ENCODE assay signal across 8 cellular contexts in the genomic region with DNA sequence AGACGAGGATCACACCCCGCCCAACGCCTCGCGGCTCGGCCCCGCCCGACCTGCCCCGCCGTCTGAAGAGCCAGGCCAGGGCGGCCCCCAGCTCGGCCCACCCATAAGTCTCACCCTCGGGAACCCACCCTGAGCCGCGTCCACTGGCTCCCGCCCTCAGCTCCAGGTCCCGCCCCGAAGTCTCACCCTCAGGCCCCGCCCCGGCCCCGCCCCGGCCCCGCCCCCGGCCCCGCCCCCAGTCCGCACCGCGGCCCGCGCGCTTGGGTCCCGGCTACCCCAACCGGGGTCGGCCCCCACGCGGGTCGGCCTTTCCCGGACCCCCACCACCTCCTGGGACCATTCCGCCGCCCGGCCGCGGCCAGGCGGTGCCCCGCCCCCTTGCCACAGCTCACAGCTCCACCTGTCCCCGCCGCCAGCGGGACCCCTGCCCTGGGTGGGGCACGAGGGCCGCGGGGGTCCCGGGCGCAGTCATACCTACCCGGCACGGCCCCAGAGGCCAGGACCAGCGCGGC. TPM values are rescaled to one million over a fixed set of nuclear protein-coding genes. Genes with fewer than 3 reads are reported as not detected.
DNase-seq lines count a peak whose midpoint lies in the region; ATAC-seq and TF ChIP-seq lines count a peak whose summit lies in the region.

No MANE protein-coding gene starts in this region.

- H3K9ac ChIP-seq in mucosa of rectum (ENCODE audit: low read depth in 1 of 2, low read length in 2 of 2) (no peak overlapping the region), stomach smooth muscle (ENCODE audit: low read length in 2 of 2) (no peak overlapping the region)

- peak; percentile 72 for ATAC-seq in activated CD8-positive, alpha-beta T cell treated with anti-CD3 and anti-CD28 coated beads for 36 hours
- no peak for ATAC-seq in GM19455 (IDR thresholded peaks at IDR 0.05; ENCODE audit: unreplicated experiment)

- peaks cover 1% of the 10 kb centered on the region for H3K36me3 Mint-ChIP-seq in IgD-negative memory B cell
- H3K36me3 Mint-ChIP-seq in activated CD8-positive, alpha-beta T cell treated with anti-CD3 and anti-CD28 coated beads for 36 hours (ENCODE audit: low read depth), result no peaks in the 10 kb centered on the region

- H3K4me1 Mint-ChIP-seq in IgD-negative memory B cell, result peaks cover 0 to 5% (median 3%) of the 10 kb centered on the region in 3 donors
- H3K4me1 Mint-ChIP-seq in activated CD8-positive, alpha-beta T cell treated with anti-CD3 and anti-CD28 coated beads for 36 hours (ENCODE audit: low read depth), result no peaks in the 10 kb centered on the region

- POLR2A ChIA-PET in activated CD8-positive, alpha-beta T cell treated with anti-CD3 and anti-CD28 coated beads for 36 hours (lab: Charles Lee), result interaction anchor here (1.1 kb wide), 1 partner anchor 11 kb away, joined by 4 read pairs; no protein-coding TSS in a partner anchor

- DNase-seq in EH (ENCODE audit: low read depth) (peak; percentile 27), NCI-H1048 (lab: John Stamatoyannopoulos, UW) (no peak)
- peak; percentile 56 for DNase-seq in activated CD8-positive, alpha-beta T cell treated with anti-CD3 and anti-CD28 coated beads for 36 hours
- DNase-seq in effector memory CD4-positive, alpha-beta T cell, result peak; percentile 17 to 38 (median 34)

- no peak overlapping the region for H3K27ac ChIP-seq in effector memory CD4-positive, alpha-beta T cell (ENCODE audit: insufficient read depth, low read length, poor library complexity, severe bottlenecking)
- H3K27ac ChIP-seq in mucosa of rectum (ENCODE audit: low read depth in 2 of 2, low read length in 2 of 2), result no peak overlapping the region
- H3K27ac ChIP-seq in stomach smooth muscle (ENCODE audit: low read length), result no peak overlapping the region

- peaks cover 24% of the 10 kb centered on the region for H3K27me3 Mint-ChIP-seq in IgD-negative memory B cell
- H3K27me3 Mint-ChIP-seq in activated CD8-positive, alpha-beta T cell treated with anti-CD3 and anti-CD28 coated beads for 36 hours, result peaks cover 22% of the 10 kb centered on the region

- no peaks in the 10 kb centered on the region for H3K9me3 Mint-ChIP-seq in IgD-negative memory B cell
- H3K9me3 Mint-ChIP-seq in activated CD8-positive, alpha-beta T cell treated with anti-CD3 and anti-CD28 coated beads for 36 hours, result no peaks in the 10 kb centered on the region

- intact Hi-C loops in activated CD8-positive, alpha-beta T cell treated with anti-CD3 and anti-CD28 coated beads for 36 hours (cut with micrococcal nuclease), result no loop called here

- H3K9me3 ChIP-seq in effector memory CD4-positive, alpha-beta T cell (ENCODE audit: control insufficient read depth, low read length), result no peaks in the 10 kb centered on the region
- no peaks in the 10 kb centered on the region for H3K9me3 ChIP-seq in mucosa of rectum (ENCODE audit: control insufficient read depth in 2 of 2, low read length in 2 of 2)
- H3K9me3 ChIP-seq in stomach smooth muscle (ENCODE audit: control insufficient read depth in 2 of 2, low read length in 2 of 2), result no peaks in the 10 kb centered on the region

- CTCF ChIA-PET in activated CD8-positive, alpha-beta T cell treated with anti-CD3 and anti-CD28 coated beads for 36 hours (lab: Charles Lee), result interaction anchor here (1.8 kb wide), 1 partner anchor 56 kb away, joined by 6 read pairs; no protein-coding TSS in a partner anchor

- H3K4me1 ChIP-seq in effector memory CD4-positive, alpha-beta T cell (ENCODE audit: control insufficient read depth, insufficient read depth, low read length, poor library complexity, severe bottlenecking), result peaks cover 6% of the 10 kb centered on the region
- H3K4me1 ChIP-seq in mucosa of rectum (ENCODE audit: control insufficient read depth in 2 of 2, insufficient read depth in 2 of 2, low read length in 2 of 2) (peaks cover 4 to 5% of the 10 kb centered on the region in 2 donors), stomach smooth muscle (ENCODE audit: control insufficient read depth, insufficient read depth, low read length) (peaks cover 12% of the 10 kb centered on the region)

- peak overlapping the region in 3 of 4 donors; percentile 70 to 87 (median 84) for H3K4me3 Mint-ChIP-seq in IgD-negative memory B cell
- peak overlapping the region; percentile 60 for H3K4me3 Mint-ChIP-seq in activated CD8-positive, alpha-beta T cell treated with anti-CD3 and anti-CD28 coated beads for 36 hours

- no peaks in the 10 kb centered on the region for H3K27me3 ChIP-seq in effector memory CD4-positive, alpha-beta T cell (replicated peaks; ENCODE audit: control insufficient read depth, insufficient read depth, low read length, poor library complexity, severe bottlenecking)
- H3K27me3 ChIP-seq in mucosa of rectum (ENCODE audit: control insufficient read depth in 2 of 2, insufficient read depth in 2 of 2, low read length in 2 of 2) (peaks cover 19 to 25% of the 10 kb centered on the region in 2 donors), stomach smooth muscle (ENCODE audit: control insufficient read depth in 1 of 2, insufficient read depth in 2 of 2, low read length in 2 of 2) (peaks cover 2 to 13% of the 10 kb centered on the region in 2 donors)

- no peaks in the 10 kb centered on the region for H3K36me3 ChIP-seq in effector memory CD4-positive, alpha-beta T cell (ENCODE audit: control insufficient read depth, insufficient read depth, low read length)
- H3K36me3 ChIP-seq in mucosa of rectum (ENCODE audit: control insufficient read depth in 2 of 2, insufficient read depth in 2 of 2, low read length in 2 of 2), result no peaks in the 10 kb centered on the region
- H3K36me3 ChIP-seq in stomach smooth muscle (ENCODE audit: control insufficient read depth in 2 of 2, insufficient read depth in 2 of 2, low read length in 2 of 2), result no peaks in the 10 kb centered on the region

- no peak for TF ChIP-seq CTCF in activated CD8-positive, alpha-beta T cell treated with anti-CD3 and anti-CD28 coated beads for 36 hours (IDR thresholded peaks at IDR 0.05)

- H3K4me3 ChIP-seq in effector memory CD4-positive, alpha-beta T cell (ENCODE audit: insufficient read depth, low read depth, low read length, poor library complexity, severe bottlenecking), result peak overlapping the region; percentile 63
- peak overlapping the region; percentile 31 to 50 for H3K4me3 ChIP-seq in mucosa of rectum (ENCODE audit: low read length in 2 of 2)
- H3K4me3 ChIP-seq in stomach smooth muscle (ENCODE audit: low read length in 2 of 2), result peak overlapping the region; percentile 31 to 71

- no peak overlapping the region for H3K27ac Mint-ChIP-seq in IgD-negative memory B cell
- no peak overlapping the region for H3K27ac Mint-ChIP-seq in activated CD8-positive, alpha-beta T cell treated with anti-CD3 and anti-CD28 coated beads for 36 hours

RNA-seq across cellular contexts. Expression of a gene that starts 0.5 kb away (rescaled TPM):
- polyA plus RNA-seq in IgD-negative memory B cell, result 0.41 TPM
- under 1 TPM; 0.54 to 0.58 TPM for total RNA-seq in activated CD8-positive, alpha-beta T cell treated with anti-CD3 and anti-CD28 coated beads for 36 hours
